15 cellular contexts compared by ENCODE assay signal in genomic region chr16:3954411-3954921, GRCh38.
DNase-seq lines count a peak whose midpoint lies in the region; ATAC-seq and TF ChIP-seq lines count a peak whose summit lies in the region.
"Had no signal": no experiment of that assay in that cellular context is flagged by ENCODE, and none has a peak within 500 bp of the region (broad histone marks: within the 10 kb centered on the region; RNA-seq: fewer than 3 reads in every experiment).

No MANE protein-coding gene starts in this region.

- peak in 1 of 2 donors; percentile 68 for TF ChIP-seq POLR2A in thyroid gland (IDR thresholded peaks at IDR 0.05)

- DNase-seq in Right ventricle myocardium inferior (ENCODE audit: missing footprints) (no peak), left cardiac atrium (no peak), SHP77 treated with DMSO at 0.1 percent for 48 hours (lab: John Stamatoyannopoulos, UW) (peak; percentile 36), glomerular visceral epithelial cell (ENCODE audit: extremely low spot score) (peak; percentile 85), thyroid gland (peak; percentile 93 to 94), T1000 (lab: John Stamatoyannopoulos, UW) (no peak)
- DNase-seq: activated T-cell treated with anti-CD3 and anti-CD28 coated beads, Interleukin-2, amount 50 U/mL, for 24 hours; body of pancreas; naive B cell; NCI-H1436; PC-3; stimulated activated CD8-positive, alpha-beta memory T cell treated with anti-CD3 and anti-CD28 coated beads, Interleukin-4, amount 100 ng/mL, for 48 hours had no signal

- 22 to 55% methylated on average over 11 to 14 of the region's 15 CpGs for WGBS in thyroid gland, 2 donors

- H3K4me3 ChIP-seq in thyroid gland (replicated peaks in 1 of 3) = no peak overlapping the region
- H3K4me3 ChIP-seq: body of pancreas had no signal

- TF ChIP-seq CTCF in thyroid gland (IDR thresholded peaks at IDR 0.05) = peak in 1 of 6 experiments; percentile 16

- no peaks in the 10 kb centered on the region for H3K36me3 ChIP-seq in thyroid gland

- H3K9me3 ChIP-seq in thyroid gland = no peaks in the 10 kb centered on the region
- H3K9me3 ChIP-seq: body of pancreas had no signal

- intact Hi-C loops in Right ventricle myocardium inferior (cut with DNase I) (loop anchor here (5.0 kb wide), 1 partner anchor 148 kb away; no protein-coding TSS in a partner anchor), left cardiac atrium (cut with DNase I) (no loop called here), thyroid gland (cut with DNase I) (no loop called here)

- peaks cover 51 to 61% of the 10 kb centered on the region in 2 donors for H3K4me1 ChIP-seq in thyroid gland

- ATAC-seq in Right ventricle myocardium inferior (peak; percentile 24), left cardiac atrium (no peak), GM21723 (IDR thresholded peaks at IDR 0.05; ENCODE audit: unreplicated experiment) (no peak), GM18858 (IDR thresholded peaks at IDR 0.05; ENCODE audit: unreplicated experiment) (no peak)
- ATAC-seq: body of pancreas, PC-3 had no signal

- peak overlapping the region; percentile 82 to 99 (median 96) for H3K27ac ChIP-seq in thyroid gland
- H3K27ac ChIP-seq: body of pancreas, epithelial cell of prostate had no signal

- H3K27me3 ChIP-seq in thyroid gland = no peaks in the 10 kb centered on the region
- H3K27me3 ChIP-seq: body of pancreas had no signal

Comparison
In these comparisons a context has a peak if more than half of its experiments do, and no peak if none do; other contexts are left out.
1. DNase-seq: peak in SHP77 treated with DMSO at 0.1 percent for 48 hours (single experiment), glomerular visceral epithelial cell (single experiment) and thyroid gland (2 of 2); none in Right ventricle myocardium inferior (single experiment), left cardiac atrium (single experiment) and T1000 (single experiment).